1 cellular context compared by ENCODE assay signal in genomic region chr10:24382596-24382978, GRCh38.
TF ChIP-seq lines count a peak whose summit lies in the region.

No MANE protein-coding gene starts in this region.

TF ChIP-seq in GM23338, 12 proteins besides CTCF, POLR2A, EP300 and RAD21 (continued from another document):
- TF ChIP-seq REST (IDR thresholded peaks at IDR 0.05; ENCODE audit: unreplicated experiment) = no peak
- TF ChIP-seq STAT1 (IDR thresholded peaks at IDR 0.05; ENCODE audit: unreplicated experiment) = no peak
- no peak for TF ChIP-seq EZH2 (IDR thresholded peaks at IDR 0.05; ENCODE audit: low read depth, unreplicated experiment)
- TF ChIP-seq JUNB (IDR thresholded peaks at IDR 0.05; ENCODE audit: unreplicated experiment) = no peak
- TF ChIP-seq ETS1 (IDR thresholded peaks at IDR 0.05) = no peak
- TF ChIP-seq ZNF331 (CRISPR knock-in tag; IDR thresholded peaks at IDR 0.05; ENCODE audit: low read depth) = no peak
- TF ChIP-seq POLR2AphosphoS5 (IDR thresholded peaks at IDR 0.05; ENCODE audit: low read depth) = no peak
